13 cellular contexts compared by ENCODE assay signal in genomic region chr17:16911141-16911937, GRCh38.
A peak's percentile ranks its signal among the peaks of the same experiment; 100 is the strongest.
DNase-seq lines count a peak whose midpoint lies in the region; ATAC-seq and TF ChIP-seq lines count a peak whose summit lies in the region.
"Had no signal": no experiment of that assay in that cellular context is flagged by ENCODE, and none has a peak within 500 bp of the region (broad histone marks: within the 10 kb centered on the region; RNA-seq: fewer than 3 reads in every experiment).

No MANE protein-coding gene starts in this region.

- H3K27ac Mint-ChIP-seq in activated CD8-positive, alpha-beta memory T cell treated with anti-CD3 and anti-CD28 coated beads, Interleukin-2, amount 10 ng/mL, durations not matched to agents 7 days and 5 days: no peak overlapping the region
- peak overlapping the region in 3 of 5 experiments; percentile 39 to 57 (median 43) for H3K27ac Mint-ChIP-seq in brain
- H3K27ac Mint-ChIP-seq in stimulated activated memory B cell treated with anti-CD40 and anti-IgM and Interleukin-4, amounts not matched to agents 10 μg/mL and 1 μg/mL and 100 μg/mL, for 72 hours: peak overlapping the region; percentile 14

- no peaks in the 10 kb centered on the region for H3K9me3 Mint-ChIP-seq in activated CD8-positive, alpha-beta memory T cell treated with anti-CD3 and anti-CD28 coated beads, Interleukin-2, amount 10 ng/mL, durations not matched to agents 7 days and 5 days (ENCODE audit: low read depth)
- H3K9me3 Mint-ChIP-seq in brain: no peaks in the 10 kb centered on the region
- no peaks in the 10 kb centered on the region for H3K9me3 Mint-ChIP-seq in stimulated activated memory B cell treated with anti-CD40 and anti-IgM and Interleukin-4, amounts not matched to agents 10 μg/mL and 1 μg/mL and 100 μg/mL, for 72 hours

- no peak for ATAC-seq in activated CD8-positive, alpha-beta memory T cell treated with anti-CD3 and anti-CD28 coated beads, Interleukin-2, amount 10 ng/mL, durations not matched to agents 7 days and 5 days
- ATAC-seq in stimulated activated memory B cell treated with anti-CD40 and anti-IgM and Interleukin-4, amounts not matched to agents 10 μg/mL and 1 μg/mL and 100 μg/mL, for 72 hours: no peak

- no peaks in the 10 kb centered on the region for H3K36me3 Mint-ChIP-seq in activated CD8-positive, alpha-beta memory T cell treated with anti-CD3 and anti-CD28 coated beads, Interleukin-2, amount 10 ng/mL, durations not matched to agents 7 days and 5 days
- H3K36me3 Mint-ChIP-seq in brain: no peaks in the 10 kb centered on the region
- no peaks in the 10 kb centered on the region for H3K36me3 Mint-ChIP-seq in stimulated activated memory B cell treated with anti-CD40 and anti-IgM and Interleukin-4, amounts not matched to agents 10 μg/mL and 1 μg/mL and 100 μg/mL, for 72 hours

- peak; percentile 46 for DNase-seq in activated CD8-positive, alpha-beta memory T cell treated with anti-CD3 and anti-CD28 coated beads, Interleukin-2, amount 50 U/mL, for 48 hours
- DNase-seq in activated CD8-positive, alpha-beta memory T cell treated with anti-CD3 and anti-CD28 coated beads, Interleukin-2, amount 10 ng/mL, durations not matched to agents 7 days and 5 days: no peak
- peak; percentile 97 for DNase-seq in islet precursor cell
- DNase-seq in retina: no peak
- no peak for DNase-seq in GF-D8 (lab: John Stamatoyannopoulos, UW)
- DNase-seq in MV-4-11 (lab: John Stamatoyannopoulos, UW): no peak
- DNase-seq: kidney glomerular epithelial cell; OCI-M1; ovary; stimulated activated CD4-positive, alpha-beta T cell treated with anti-CD3 and anti-CD28 coated beads, Interleukin-4, amount 100 ng/mL, for 1 hour; T-helper 2 cell had no signal

- peaks cover 7% of the 10 kb centered on the region for H3K4me1 Mint-ChIP-seq in activated CD8-positive, alpha-beta memory T cell treated with anti-CD3 and anti-CD28 coated beads, Interleukin-2, amount 10 ng/mL, durations not matched to agents 7 days and 5 days
- peaks cover 6% of the 10 kb centered on the region for H3K4me1 Mint-ChIP-seq in brain
- H3K4me1 Mint-ChIP-seq in stimulated activated memory B cell treated with anti-CD40 and anti-IgM and Interleukin-4, amounts not matched to agents 10 μg/mL and 1 μg/mL and 100 μg/mL, for 72 hours: peaks cover 10% of the 10 kb centered on the region

- CTCF ChIA-PET in activated CD8-positive, alpha-beta memory T cell treated with anti-CD3 and anti-CD28 coated beads, Interleukin-2, amount 10 ng/mL, durations not matched to agents 7 days and 5 days (lab: Charles Lee): no interaction called here

- no peak for TF ChIP-seq CTCF in brain (conservative IDR thresholded peaks at IDR 0.05)

- peaks cover 40% of the 10 kb centered on the region for H3K27me3 Mint-ChIP-seq in activated CD8-positive, alpha-beta memory T cell treated with anti-CD3 and anti-CD28 coated beads, Interleukin-2, amount 10 ng/mL, durations not matched to agents 7 days and 5 days
- peaks cover 11% of the 10 kb centered on the region for H3K27me3 Mint-ChIP-seq in brain
- H3K27me3 Mint-ChIP-seq in stimulated activated memory B cell treated with anti-CD40 and anti-IgM and Interleukin-4, amounts not matched to agents 10 μg/mL and 1 μg/mL and 100 μg/mL, for 72 hours: peaks cover 39% of the 10 kb centered on the region

- H3K4me3 Mint-ChIP-seq in activated CD8-positive, alpha-beta memory T cell treated with anti-CD3 and anti-CD28 coated beads, Interleukin-2, amount 10 ng/mL, durations not matched to agents 7 days and 5 days: no peak overlapping the region
- H3K4me3 Mint-ChIP-seq in brain: no peak overlapping the region
- no peak overlapping the region for H3K4me3 Mint-ChIP-seq in stimulated activated memory B cell treated with anti-CD40 and anti-IgM and Interleukin-4, amounts not matched to agents 10 μg/mL and 1 μg/mL and 100 μg/mL, for 72 hours

Comparison
In these comparisons a context has a peak if more than half of its experiments do, and no peak if none do; other contexts are left out.
1. DNase-seq: peak in activated CD8-positive, alpha-beta memory T cell treated with anti-CD3 and anti-CD28 coated beads, Interleukin-2, amount 50 U/mL, for 48 hours (single experiment) and islet precursor cell (single experiment); none in activated CD8-positive, alpha-beta memory T cell treated with anti-CD3 and anti-CD28 coated beads, Interleukin-2, amount 10 ng/mL, durations not matched to agents 7 days and 5 days (single experiment), retina (single experiment), GF-D8 (single experiment) and MV-4-11 (single experiment).